In the genomic region with DNA sequence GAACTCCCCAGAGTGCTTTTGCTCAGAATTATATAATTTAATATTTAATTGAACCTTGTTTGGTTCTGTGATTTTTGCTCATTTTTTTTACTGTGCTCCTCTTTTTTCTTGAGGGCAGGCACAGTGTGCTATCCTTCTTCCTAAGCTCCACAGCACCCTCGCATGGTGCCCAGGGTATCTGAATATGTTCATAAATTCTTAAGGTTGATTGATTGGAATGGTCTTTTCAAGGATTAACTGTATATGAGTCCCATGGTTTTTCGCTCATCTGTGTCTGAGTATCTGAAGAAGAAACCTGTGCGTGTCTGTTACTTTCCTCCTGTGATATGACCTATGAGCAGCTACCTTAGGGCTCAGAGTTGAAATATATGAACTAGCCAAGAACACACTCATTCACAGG, we compare ENCODE assay signal across 2 cellular contexts.
TF ChIP-seq lines count a peak whose summit lies in the region.

No MANE protein-coding gene starts in this region.

TF ChIP-seq in HCT116, 20 proteins besides CTCF, POLR2A, EP300 and RAD21:
- no peak for TF ChIP-seq POLR2AphosphoS5 (IDR thresholded peaks at IDR 0.05; ENCODE audit: low read depth, low read length)
TF ChIP-seq in HCT116: peak in this region for 0.

TF ChIP-seq in endothelial cell of umbilical vein, 7 proteins besides CTCF, POLR2A, EP300 and RAD21:
- TF ChIP-seq EZH2 (IDR thresholded peaks at IDR 0.05; ENCODE audit: borderline replicate concordance, low read depth, low read length, severe bottlenecking) (no peak), FOS (IDR thresholded peaks at IDR 0.05; ENCODE audit: borderline replicate concordance, insufficient read depth, low read length) (no peak), POLR2AphosphoS5 (IDR thresholded peaks at IDR 0.05; ENCODE audit: insufficient read depth, low read depth, low read length) (no peak), MYC (IDR thresholded peaks at IDR 0.05; ENCODE audit: low read depth, low read length) (no peak), JUN (IDR thresholded peaks at IDR 0.05; ENCODE audit: borderline replicate concordance, insufficient read depth, insufficient read length, low read depth) (no peak), GATA2 (IDR thresholded peaks at IDR 0.05; ENCODE audit: insufficient read depth, insufficient read length, low read depth, low read length) (no peak)
- TF ChIP-seq, protein P1, sequence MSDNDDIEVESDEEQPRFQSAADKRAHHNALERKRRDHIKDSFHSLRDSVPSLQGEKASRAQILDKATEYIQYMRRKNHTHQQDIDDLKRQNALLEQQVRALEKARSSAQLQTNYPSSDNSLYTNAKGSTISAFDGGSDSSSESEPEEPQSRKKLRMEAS (IDR thresholded peaks at IDR 0.05; ENCODE audit: insufficient read depth, insufficient read length) = no peak
